Comparison of ENCODE assay signal across 2 cellular contexts in the genomic region with DNA sequence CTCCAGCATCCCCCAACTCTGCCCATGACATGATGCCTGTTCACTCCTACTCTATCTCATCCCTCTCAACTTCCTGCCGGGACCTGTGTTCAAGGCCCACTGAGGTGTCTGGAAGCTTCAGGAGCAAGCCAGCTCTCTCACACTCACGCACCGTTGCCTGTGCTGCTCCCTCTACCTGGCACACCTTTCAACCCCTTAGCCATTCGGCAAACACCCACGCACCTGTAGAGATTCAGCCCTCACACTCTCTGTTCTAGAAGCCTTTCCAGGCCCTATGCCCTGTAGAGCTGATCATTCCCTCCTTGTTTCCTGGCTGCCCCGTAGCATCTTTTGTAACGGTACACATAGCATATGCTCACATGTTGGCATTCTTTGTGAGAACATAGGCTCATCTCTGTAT.
A peak's percentile ranks its signal among the peaks of the same experiment; 100 is the strongest.
TF ChIP-seq lines count a peak whose summit lies in the region.

No MANE protein-coding gene starts in this region.

TF ChIP-seq in H1, 55 proteins besides CTCF, POLR2A, EP300 and RAD21:
- TF ChIP-seq CTBP2 (IDR thresholded peaks at IDR 0.05; ENCODE audit: borderline replicate concordance, insufficient read depth, insufficient read length, low read length) (no peak), CREB1 (IDR thresholded peaks at IDR 0.05) (no peak), KDM5A (IDR thresholded peaks at IDR 0.05; ENCODE audit: low read length) (no peak), CBX8 (IDR thresholded peaks at IDR 0.05; ENCODE audit: borderline replicate concordance, low read depth, low read length) (no peak), TCF12 (IDR thresholded peaks at IDR 0.05; ENCODE audit: low read depth, low read length) (no peak), JUND (IDR thresholded peaks at IDR 0.05; ENCODE audit: low read length) (no peak), RBBP5 (IDR thresholded peaks at IDR 0.05; ENCODE audit: borderline replicate concordance, low read depth, low read length) (no peak)
- TF ChIP-seq, protein P1, sequence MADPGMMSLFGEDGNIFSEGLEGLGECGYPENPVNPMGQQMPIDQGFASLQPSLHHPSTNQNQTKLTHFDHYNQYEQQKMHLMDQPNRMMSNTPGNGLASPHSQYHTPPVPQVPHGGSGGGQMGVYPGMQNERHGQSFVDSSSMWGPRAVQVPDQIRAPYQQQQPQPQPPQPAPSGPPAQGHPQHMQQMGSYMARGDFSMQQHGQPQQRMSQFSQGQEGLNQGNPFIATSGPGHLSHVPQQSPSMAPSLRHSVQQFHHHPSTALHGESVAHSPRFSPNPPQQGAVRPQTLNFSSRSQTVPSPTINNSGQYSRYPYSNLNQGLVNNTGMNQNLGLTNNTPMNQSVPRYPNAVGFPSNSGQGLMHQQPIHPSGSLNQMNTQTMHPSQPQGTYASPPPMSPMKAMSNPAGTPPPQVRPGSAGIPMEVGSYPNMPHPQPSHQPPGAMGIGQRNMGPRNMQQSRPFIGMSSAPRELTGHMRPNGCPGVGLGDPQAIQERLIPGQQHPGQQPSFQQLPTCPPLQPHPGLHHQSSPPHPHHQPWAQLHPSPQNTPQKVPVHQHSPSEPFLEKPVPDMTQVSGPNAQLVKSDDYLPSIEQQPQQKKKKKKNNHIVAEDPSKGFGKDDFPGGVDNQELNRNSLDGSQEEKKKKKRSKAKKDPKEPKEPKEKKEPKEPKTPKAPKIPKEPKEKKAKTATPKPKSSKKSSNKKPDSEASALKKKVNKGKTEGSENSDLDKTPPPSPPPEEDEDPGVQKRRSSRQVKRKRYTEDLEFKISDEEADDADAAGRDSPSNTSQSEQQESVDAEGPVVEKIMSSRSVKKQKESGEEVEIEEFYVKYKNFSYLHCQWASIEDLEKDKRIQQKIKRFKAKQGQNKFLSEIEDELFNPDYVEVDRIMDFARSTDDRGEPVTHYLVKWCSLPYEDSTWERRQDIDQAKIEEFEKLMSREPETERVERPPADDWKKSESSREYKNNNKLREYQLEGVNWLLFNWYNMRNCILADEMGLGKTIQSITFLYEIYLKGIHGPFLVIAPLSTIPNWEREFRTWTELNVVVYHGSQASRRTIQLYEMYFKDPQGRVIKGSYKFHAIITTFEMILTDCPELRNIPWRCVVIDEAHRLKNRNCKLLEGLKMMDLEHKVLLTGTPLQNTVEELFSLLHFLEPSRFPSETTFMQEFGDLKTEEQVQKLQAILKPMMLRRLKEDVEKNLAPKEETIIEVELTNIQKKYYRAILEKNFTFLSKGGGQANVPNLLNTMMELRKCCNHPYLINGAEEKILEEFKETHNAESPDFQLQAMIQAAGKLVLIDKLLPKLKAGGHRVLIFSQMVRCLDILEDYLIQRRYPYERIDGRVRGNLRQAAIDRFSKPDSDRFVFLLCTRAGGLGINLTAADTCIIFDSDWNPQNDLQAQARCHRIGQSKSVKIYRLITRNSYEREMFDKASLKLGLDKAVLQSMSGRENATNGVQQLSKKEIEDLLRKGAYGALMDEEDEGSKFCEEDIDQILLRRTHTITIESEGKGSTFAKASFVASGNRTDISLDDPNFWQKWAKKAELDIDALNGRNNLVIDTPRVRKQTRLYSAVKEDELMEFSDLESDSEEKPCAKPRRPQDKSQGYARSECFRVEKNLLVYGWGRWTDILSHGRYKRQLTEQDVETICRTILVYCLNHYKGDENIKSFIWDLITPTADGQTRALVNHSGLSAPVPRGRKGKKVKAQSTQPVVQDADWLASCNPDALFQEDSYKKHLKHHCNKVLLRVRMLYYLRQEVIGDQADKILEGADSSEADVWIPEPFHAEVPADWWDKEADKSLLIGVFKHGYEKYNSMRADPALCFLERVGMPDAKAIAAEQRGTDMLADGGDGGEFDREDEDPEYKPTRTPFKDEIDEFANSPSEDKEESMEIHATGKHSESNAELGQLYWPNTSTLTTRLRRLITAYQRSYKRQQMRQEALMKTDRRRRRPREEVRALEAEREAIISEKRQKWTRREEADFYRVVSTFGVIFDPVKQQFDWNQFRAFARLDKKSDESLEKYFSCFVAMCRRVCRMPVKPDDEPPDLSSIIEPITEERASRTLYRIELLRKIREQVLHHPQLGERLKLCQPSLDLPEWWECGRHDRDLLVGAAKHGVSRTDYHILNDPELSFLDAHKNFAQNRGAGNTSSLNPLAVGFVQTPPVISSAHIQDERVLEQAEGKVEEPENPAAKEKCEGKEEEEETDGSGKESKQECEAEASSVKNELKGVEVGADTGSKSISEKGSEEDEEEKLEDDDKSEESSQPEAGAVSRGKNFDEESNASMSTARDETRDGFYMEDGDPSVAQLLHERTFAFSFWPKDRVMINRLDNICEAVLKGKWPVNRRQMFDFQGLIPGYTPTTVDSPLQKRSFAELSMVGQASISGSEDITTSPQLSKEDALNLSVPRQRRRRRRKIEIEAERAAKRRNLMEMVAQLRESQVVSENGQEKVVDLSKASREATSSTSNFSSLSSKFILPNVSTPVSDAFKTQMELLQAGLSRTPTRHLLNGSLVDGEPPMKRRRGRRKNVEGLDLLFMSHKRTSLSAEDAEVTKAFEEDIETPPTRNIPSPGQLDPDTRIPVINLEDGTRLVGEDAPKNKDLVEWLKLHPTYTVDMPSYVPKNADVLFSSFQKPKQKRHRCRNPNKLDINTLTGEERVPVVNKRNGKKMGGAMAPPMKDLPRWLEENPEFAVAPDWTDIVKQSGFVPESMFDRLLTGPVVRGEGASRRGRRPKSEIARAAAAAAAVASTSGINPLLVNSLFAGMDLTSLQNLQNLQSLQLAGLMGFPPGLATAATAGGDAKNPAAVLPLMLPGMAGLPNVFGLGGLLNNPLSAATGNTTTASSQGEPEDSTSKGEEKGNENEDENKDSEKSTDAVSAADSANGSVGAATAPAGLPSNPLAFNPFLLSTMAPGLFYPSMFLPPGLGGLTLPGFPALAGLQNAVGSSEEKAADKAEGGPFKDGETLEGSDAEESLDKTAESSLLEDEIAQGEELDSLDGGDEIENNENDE (IDR thresholded peaks at IDR 0.05; ENCODE audit: insufficient replicate concordance, low read length) = no peak

TF ChIP-seq in liver, 16 proteins besides CTCF, POLR2A, EP300 and RAD21:
- TF ChIP-seq YY1 (IDR thresholded peaks at IDR 0.05) (peak; percentile 6), EGR1 (IDR thresholded peaks at IDR 0.05; ENCODE audit: low read depth in 2 of 2) (peak; percentile 69 to 71), TAF1 (conservative IDR thresholded peaks at IDR 0.05) (no peak)
